Comparison of ENCODE assay signal across 13 cellular contexts in the genomic region with DNA sequence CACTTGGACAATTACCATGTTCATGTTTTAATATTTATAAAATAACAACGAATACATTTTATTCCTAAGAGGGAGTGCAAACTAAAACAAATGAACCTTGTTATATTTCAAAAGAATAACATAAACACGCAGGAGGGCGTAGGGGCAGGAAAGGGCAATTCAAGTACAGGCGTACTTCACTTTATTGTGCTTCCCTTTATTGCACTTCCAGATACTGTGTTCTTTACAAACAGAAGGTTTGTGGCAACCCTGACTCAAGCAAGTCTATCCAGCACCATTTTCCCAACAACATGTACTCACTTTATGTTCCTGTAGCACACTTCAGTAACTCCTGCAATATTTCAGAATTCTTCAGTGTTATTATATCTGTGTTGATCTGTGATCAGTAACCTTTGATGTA.
DNase-seq lines count a peak whose midpoint lies in the region; ATAC-seq and TF ChIP-seq lines count a peak whose summit lies in the region.
"Had no signal": no experiment of that assay in that cellular context is flagged by ENCODE, and none has a peak within 500 bp of the region (broad histone marks: within the 10 kb centered on the region; RNA-seq: fewer than 3 reads in every experiment).

No MANE protein-coding gene starts in this region.

- no peak overlapping the region for H3K4me3 ChIP-seq in colonic mucosa
- no peak overlapping the region for H3K4me3 ChIP-seq in neural progenitor cell
- H3K4me3 ChIP-seq in thyroid gland (replicated peaks in 1 of 3) = no peak overlapping the region
- H3K4me3 ChIP-seq: A549, BLaER1, GM23248 had no signal

- H3K79me2 ChIP-seq in neural progenitor cell (ENCODE audit: low read depth) = no peaks in the 10 kb centered on the region

- TF ChIP-seq CTCF in colonic mucosa (IDR thresholded peaks at IDR 0.05) (no peak), neural progenitor cell (IDR thresholded peaks at IDR 0.05) (no peak), thyroid gland (IDR thresholded peaks at IDR 0.05) (no peak)

- no peaks in the 10 kb centered on the region for H3K36me3 Mint-ChIP-seq in neural progenitor cell
- H3K36me3 Mint-ChIP-seq: CD8-positive, alpha-beta memory T cell had no signal

- no peaks in the 10 kb centered on the region for H3K36me3 ChIP-seq in colonic mucosa
- H3K36me3 ChIP-seq in neural progenitor cell = no peaks in the 10 kb centered on the region
- H3K36me3 ChIP-seq in thyroid gland = no peaks in the 10 kb centered on the region
- H3K36me3 ChIP-seq: BLaER1 had no signal

- no peak overlapping the region for H3K27ac Mint-ChIP-seq in neural progenitor cell
- H3K27ac Mint-ChIP-seq: CD8-positive, alpha-beta memory T cell had no signal

- intact Hi-C loops in colonic mucosa (cut with DNase I) (no loop called here), left colon (cut with DNase I, micrococcal nuclease) (no loop called here), thyroid gland (cut with DNase I) (no loop called here)

- H3K9me3 ChIP-seq in colonic mucosa = no peaks in the 10 kb centered on the region
- no peaks in the 10 kb centered on the region for H3K9me3 ChIP-seq in neural progenitor cell (ENCODE audit: low read depth)
- H3K9me3 ChIP-seq in thyroid gland = no peaks in the 10 kb centered on the region
- H3K9me3 ChIP-seq: A549, BLaER1 had no signal

- no peak for TF ChIP-seq POLR2A in thyroid gland (IDR thresholded peaks at IDR 0.05)

- 61 to 66% methylated on average over 4 of the region's 4 CpGs for WGBS in thyroid gland, 2 donors

- H3F3A ChIP-seq in neural progenitor cell (ENCODE audit: low read depth) = no peaks in the 10 kb centered on the region

- H2AFZ ChIP-seq in neural progenitor cell (replicated peaks) = peak overlapping the region; percentile 64
- H2AFZ ChIP-seq: GM23248 had no signal

- peaks cover 7% of the 10 kb centered on the region for H3K9me3 Mint-ChIP-seq in neural progenitor cell

- H3K9ac ChIP-seq in colonic mucosa (ENCODE audit: low read depth in 2 of 2, low read length in 2 of 2) (no peak overlapping the region), neural progenitor cell (no peak overlapping the region)
- H3K9ac ChIP-seq: BLaER1, GM23248 had no signal

- ATAC-seq in left colon = peak; percentile 100
- ATAC-seq: A549, HCT116 had no signal

- no peaks in the 10 kb centered on the region for H4K20me1 ChIP-seq in neural progenitor cell (ENCODE audit: low read depth)
- H4K20me1 ChIP-seq: BLaER1 had no signal

- no peak overlapping the region for H3K4me3 Mint-ChIP-seq in neural progenitor cell
- H3K4me3 Mint-ChIP-seq: CD8-positive, alpha-beta memory T cell had no signal

- no peak for DNase-seq in colonic mucosa
- DNase-seq in left colon = no peak
- no peak for DNase-seq in neural progenitor cell (ENCODE audit: low spot score)
- DNase-seq in thyroid gland = no peak
- DNase-seq in mesenteric fat pad (ENCODE audit: low spot score) = no peak
- DNase-seq in germinal center (ENCODE audit: low spot score) = no peak
- DNase-seq in GDM1 (lab: John Stamatoyannopoulos, UW) = no peak
- DNase-seq: CD8-positive, alpha-beta memory T cell; DMS53; GM23248 had no signal

- H3K27ac ChIP-seq in colonic mucosa (peak overlapping the region; percentile 41), neural progenitor cell (no peak overlapping the region), thyroid gland (peak overlapping the region; percentile 17 to 66 (median 50))
- H3K27ac ChIP-seq: A549, BLaER1, GM23248 had no signal

- H3K27me3 ChIP-seq in colonic mucosa (no peaks in the 10 kb centered on the region), neural progenitor cell (no peaks in the 10 kb centered on the region), thyroid gland (no peaks in the 10 kb centered on the region)
- H3K27me3 ChIP-seq: BLaER1 had no signal

- H3K4me1 ChIP-seq in colonic mucosa (peaks cover 4% of the 10 kb centered on the region), neural progenitor cell (peaks cover 11% of the 10 kb centered on the region), thyroid gland (peaks cover 17 to 25% of the 10 kb centered on the region in 2 donors)
- H3K4me1 ChIP-seq: A549, BLaER1 had no signal

- H3K4me2 ChIP-seq in neural progenitor cell = no peak overlapping the region
- H3K4me2 ChIP-seq: A549, BLaER1 had no signal

- no peaks in the 10 kb centered on the region for H3K27me3 Mint-ChIP-seq in neural progenitor cell (ENCODE audit: insufficient read depth, low read depth)

- peaks cover 9% of the 10 kb centered on the region for H3K4me1 Mint-ChIP-seq in neural progenitor cell
